ENCODE assay signal across 13 cellular contexts in genomic region chr18:23433360-23433759, GRCh38.
"Had no signal": no experiment of that assay in that cellular context is flagged by ENCODE, and none has a peak within 500 bp of the region (broad histone marks: within the 10 kb centered on the region; RNA-seq: fewer than 3 reads in every experiment).

No MANE protein-coding gene starts in this region.

- H3K27ac ChIP-seq: ascending aorta, thoracic aorta had no signal

- H3K4me1 ChIP-seq: ascending aorta had no signal

- ATAC-seq: activated naive CD8-positive, alpha-beta T cell treated with anti-CD3 and anti-CD28 coated beads, Interleukin-2, amount 50 U/mL, for 24 hours; T-cell had no signal

- H3K9me3 Mint-ChIP-seq: activated CD4-positive, alpha-beta T cell treated with anti-CD3 and anti-CD28 coated beads, Interleukin-2, amount 10 ng/mL, durations not matched to agents 24 days and 14 days; activated naive CD8-positive, alpha-beta T cell treated with anti-CD3 and anti-CD28 coated beads, Interleukin-2, amount 50 U/mL, for 24 hours; nephron; T-cell had no signal

- H3K36me3 Mint-ChIP-seq: T-cell had no signal

- H3K27me3 Mint-ChIP-seq: activated B cell treated with CpG ODN at 0.5 μM for 24 hours; activated CD4-positive, alpha-beta T cell treated with anti-CD3 and anti-CD28 coated beads, Interleukin-2, amount 10 ng/mL, durations not matched to agents 24 days and 14 days; activated naive CD8-positive, alpha-beta T cell treated with anti-CD3 and anti-CD28 coated beads, Interleukin-2, amount 50 U/mL, for 24 hours; stimulated activated naive CD8-positive, alpha-beta T cell treated with anti-CD3 and anti-CD28 coated beads, Interleukin-15, Interleukin-2, amounts not matched to agents 100 ng/mL and 50 ng/mL, for 24 hours; T-cell had no signal

- H3K4me3 Mint-ChIP-seq: activated B cell treated with CpG ODN at 0.5 μM for 24 hours; activated CD4-positive, alpha-beta T cell treated with anti-CD3 and anti-CD28 coated beads, Interleukin-2, amount 10 ng/mL, durations not matched to agents 24 days and 14 days; activated naive CD8-positive, alpha-beta T cell treated with anti-CD3 and anti-CD28 coated beads, Interleukin-2, amount 50 U/mL, for 24 hours; activated T-helper 1 cell treated with anti-CD3 and anti-CD28 coated beads, Interleukin-12 subunit alpha, Interleukin-12 subunit beta, Interleukin-2, Interleukin-4 antibody, amounts not matched to agents 30 ng/mL and 10 ng/mL and 1 ng/mL, durations not matched to agents 14 hours and 24 hours and 36 hours; nephron; stimulated activated naive CD8-positive, alpha-beta T cell treated with anti-CD3 and anti-CD28 coated beads, Interleukin-15, Interleukin-2, amounts not matched to agents 100 ng/mL and 50 ng/mL, for 24 hours; T-cell had no signal

- H3K27ac Mint-ChIP-seq: activated B cell treated with CpG ODN at 0.5 μM for 24 hours; activated CD4-positive, alpha-beta T cell treated with anti-CD3 and anti-CD28 coated beads, Interleukin-2, amount 10 ng/mL, durations not matched to agents 24 days and 14 days; activated naive CD8-positive, alpha-beta T cell treated with anti-CD3 and anti-CD28 coated beads, Interleukin-2, amount 50 U/mL, for 24 hours; activated T-helper 1 cell treated with anti-CD3 and anti-CD28 coated beads, Interleukin-12 subunit alpha, Interleukin-12 subunit beta, Interleukin-2, Interleukin-4 antibody, amounts not matched to agents 30 ng/mL and 10 ng/mL and 1 ng/mL, durations not matched to agents 14 hours and 24 hours and 36 hours; nephron; stimulated activated naive CD8-positive, alpha-beta T cell treated with anti-CD3 and anti-CD28 coated beads, Interleukin-15, Interleukin-2, amounts not matched to agents 100 ng/mL and 50 ng/mL, for 24 hours; T-cell had no signal

- H3K36me3 ChIP-seq: ascending aorta, thoracic aorta had no signal

- H3K27me3 ChIP-seq: ascending aorta had no signal

- H3K9me3 ChIP-seq: ascending aorta, thoracic aorta had no signal

- H3K4me3 ChIP-seq: ascending aorta, thoracic aorta had no signal

- DNase-seq: activated B cell treated with CpG ODN at 0.5 μM for 24 hours; activated CD4-positive, alpha-beta T cell treated with anti-CD3 and anti-CD28 coated beads, Interleukin-2, amount 10 ng/mL, durations not matched to agents 24 days and 14 days; activated naive CD4-positive, alpha-beta T cell treated with Interleukin-2 at 50 U/mL for 16 hours; activated naive CD8-positive, alpha-beta T cell treated with anti-CD3 and anti-CD28 coated beads, Interleukin-2, amount 50 U/mL, for 24 hours; hippocampal formation; stimulated activated CD4-positive, alpha-beta T cell treated with anti-CD3 and anti-CD28 coated beads, Interleukin-4, amount 100 ng/mL, for 24 hours; T-cell; T1000 had no signal
